ENCODE assay signal across 1 cellular context in the genomic region with DNA sequence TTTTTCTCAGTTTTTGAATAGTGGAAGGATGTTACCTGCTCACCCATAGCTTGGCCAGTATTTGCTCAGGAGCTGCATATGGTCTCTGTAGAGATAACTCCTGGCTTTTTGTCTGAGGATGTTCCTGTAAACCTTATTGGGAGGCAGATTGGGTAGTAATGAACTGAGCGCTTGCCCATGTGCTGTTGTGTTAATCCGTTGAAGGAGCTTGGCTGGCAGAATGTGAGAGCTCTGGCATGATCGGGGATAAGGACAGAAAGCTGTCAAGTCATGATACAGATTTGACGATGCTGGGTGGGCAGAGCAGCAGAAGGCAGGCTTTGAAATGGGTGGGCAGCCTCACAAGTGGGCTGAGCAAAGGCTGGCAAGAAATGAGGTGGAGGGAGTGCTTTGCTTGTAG.
TF ChIP-seq lines count a peak whose summit lies in the region.

No MANE protein-coding gene starts in this region.

TF ChIP-seq in H1, 55 proteins besides CTCF, POLR2A, EP300 and RAD21 (continued from another document):
- TF ChIP-seq SIN3A (conservative IDR thresholded peaks at IDR 0.05 in 1 of 2, IDR thresholded peaks at IDR 0.05 in 1 of 2; ENCODE audit: low read depth in 1 of 2, low read length in 2 of 2) (no peak), EGR1 (IDR thresholded peaks at IDR 0.05; ENCODE audit: borderline replicate concordance, low read depth, low read length) (no peak), KDM5A (IDR thresholded peaks at IDR 0.05; ENCODE audit: low read length) (no peak), BACH1 (IDR thresholded peaks at IDR 0.05; ENCODE audit: low read length) (no peak), SAP30 (IDR thresholded peaks at IDR 0.05; ENCODE audit: insufficient read depth, insufficient replicate concordance, low read length) (no peak), USF2 (IDR thresholded peaks at IDR 0.05; ENCODE audit: low read length) (no peak), PHF8 (conservative IDR thresholded peaks at IDR 0.05; ENCODE audit: low read depth, low read length) (no peak), RXRA (IDR thresholded peaks at IDR 0.05; ENCODE audit: insufficient read depth, low read depth, low read length) (no peak), BCL11A (IDR thresholded peaks at IDR 0.05; ENCODE audit: low read depth in 2 of 2, low read length in 2 of 2) (no peak), E2F6 (IDR thresholded peaks at IDR 0.05) (no peak), POLR2AphosphoS5 (IDR thresholded peaks at IDR 0.05; ENCODE audit: low read depth, low read length) (no peak), CTBP2 (IDR thresholded peaks at IDR 0.05; ENCODE audit: borderline replicate concordance, insufficient read depth, insufficient read length, low read length) (no peak)
- TF ChIP-seq, protein P1, sequence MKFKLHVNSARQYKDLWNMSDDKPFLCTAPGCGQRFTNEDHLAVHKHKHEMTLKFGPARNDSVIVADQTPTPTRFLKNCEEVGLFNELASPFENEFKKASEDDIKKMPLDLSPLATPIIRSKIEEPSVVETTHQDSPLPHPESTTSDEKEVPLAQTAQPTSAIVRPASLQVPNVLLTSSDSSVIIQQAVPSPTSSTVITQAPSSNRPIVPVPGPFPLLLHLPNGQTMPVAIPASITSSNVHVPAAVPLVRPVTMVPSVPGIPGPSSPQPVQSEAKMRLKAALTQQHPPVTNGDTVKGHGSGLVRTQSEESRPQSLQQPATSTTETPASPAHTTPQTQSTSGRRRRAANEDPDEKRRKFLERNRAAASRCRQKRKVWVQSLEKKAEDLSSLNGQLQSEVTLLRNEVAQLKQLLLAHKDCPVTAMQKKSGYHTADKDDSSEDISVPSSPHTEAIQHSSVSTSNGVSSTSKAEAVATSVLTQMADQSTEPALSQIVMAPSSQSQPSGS (IDR thresholded peaks at IDR 0.05; ENCODE audit: low read length): no peak
